ENCODE assay signal across 8 cellular contexts in the genomic region with DNA sequence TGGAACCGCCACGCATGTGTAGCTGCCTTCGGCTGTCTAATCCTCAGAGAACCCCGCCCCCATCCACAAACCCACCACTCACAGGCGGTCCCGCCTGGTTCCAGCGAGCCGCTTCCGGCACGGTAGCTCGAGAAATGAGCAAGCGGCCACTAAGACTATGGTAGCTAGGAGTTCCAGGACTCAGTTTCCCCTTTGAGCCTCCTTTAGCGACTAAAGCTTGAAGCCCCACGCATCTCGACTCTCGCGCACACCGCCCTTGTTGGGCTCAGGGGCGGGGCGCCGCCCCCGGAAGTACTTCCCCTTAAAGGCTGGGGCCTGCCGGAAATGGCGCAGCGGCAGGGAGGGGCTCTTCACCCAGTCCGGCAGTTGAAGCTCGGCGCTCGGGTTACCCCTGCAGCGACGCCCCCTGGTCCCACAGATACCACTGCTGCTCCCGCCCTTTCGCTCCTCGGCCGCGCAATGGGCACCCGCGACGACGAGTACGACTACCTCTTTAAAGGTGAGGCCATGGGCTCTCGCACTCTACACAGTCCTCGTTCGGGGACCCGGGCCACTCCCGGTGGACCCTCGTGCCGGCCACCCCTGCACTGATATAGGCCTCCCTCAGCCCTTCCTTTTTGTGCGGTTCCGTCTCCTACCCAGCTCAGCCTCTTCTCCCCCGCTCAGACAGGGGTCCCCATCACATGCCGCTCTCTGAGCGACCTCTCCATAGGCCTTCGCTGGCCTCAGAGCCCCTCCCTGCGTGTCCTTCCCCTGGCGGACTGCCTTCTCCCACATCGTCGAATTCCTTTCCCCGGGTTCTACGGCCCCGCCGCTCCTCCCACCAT. TPM values are rescaled to one million over a fixed set of nuclear protein-coding genes. Genes with fewer than 3 reads are reported as not detected.
DNase-seq lines count a peak whose midpoint lies in the region; ATAC-seq and TF ChIP-seq lines count a peak whose summit lies in the region.

RAB11A (plus strand) TSS at position 365 of the 827 bp plus-strand sequence; CDS start at position 460, 95 bp downstream.

- peaks cover 13% of the 10 kb centered on the region for H3K4me1 ChIP-seq in endocrine pancreas (ENCODE audit: control insufficient read depth, insufficient read depth, low read length)

- peak within 1 kb of the TSS; percentile 92 for H3K27ac Mint-ChIP-seq in Calu3 (ENCODE audit: unreplicated experiment)
- H3K27ac Mint-ChIP-seq in activated CD8-positive, alpha-beta memory T cell treated with anti-CD3 and anti-CD28 coated beads, Interleukin-2, amount 10 ng/mL, durations not matched to agents 7 days and 5 days: peak within 1 kb of the TSS; percentile 99

- H3K4me3 ChIP-seq in endocrine pancreas (ENCODE audit: control insufficient read depth, insufficient read depth, low read length): peak within 1 kb of the TSS; percentile 85

- CTCF ChIA-PET in Calu3 (lab: Charles Lee): interaction anchor here (0.6 to 2.9 kb wide), 12 partner anchors 10 to 338 kb away, joined by 3 to 15 read pairs (median 4); no protein-coding TSS in a partner anchor
- CTCF ChIA-PET in activated CD8-positive, alpha-beta memory T cell treated with anti-CD3 and anti-CD28 coated beads, Interleukin-2, amount 10 ng/mL, durations not matched to agents 7 days and 5 days (lab: Charles Lee): interaction anchor here (0.6 to 2.7 kb wide), 21 partner anchors 8 to 630 kb away, joined by 3 to 20 read pairs (median 4); partner anchors contain the start of genes DENND4A, INTS14 and SNAPC5

- H3K27me3 ChIP-seq in endocrine pancreas (ENCODE audit: control insufficient read depth, insufficient read depth, low read length): no peaks in the 10 kb centered on the region

- H3K27me3 Mint-ChIP-seq in Calu3 (ENCODE audit: unreplicated experiment): no peaks in the 10 kb centered on the region
- H3K27me3 Mint-ChIP-seq in activated CD8-positive, alpha-beta memory T cell treated with anti-CD3 and anti-CD28 coated beads, Interleukin-2, amount 10 ng/mL, durations not matched to agents 7 days and 5 days: no peaks in the 10 kb centered on the region

- peak; percentile 19 for TF ChIP-seq CTCF in Calu3 (IDR thresholded peaks at IDR 0.05; ENCODE audit: unreplicated experiment)

- H3K36me3 Mint-ChIP-seq in Calu3 (ENCODE audit: insufficient read depth, unreplicated experiment): peaks cover 46% of the 10 kb centered on the region
- peaks cover 4% of the 10 kb centered on the region for H3K36me3 Mint-ChIP-seq in activated CD8-positive, alpha-beta memory T cell treated with anti-CD3 and anti-CD28 coated beads, Interleukin-2, amount 10 ng/mL, durations not matched to agents 7 days and 5 days

- peak; percentile 97 for DNase-seq in Calu3
- DNase-seq in HUDEP-2 (lab: John Stamatoyannopoulos, UW; ENCODE audit: unreplicated experiment in 76 of 76): peak; percentile 47 to 97 (median 93)
- peak; percentile 97 for DNase-seq in NOMO-1 treated with dmso at 0.1 percent for 144 hours (lab: John Stamatoyannopoulos, UW; ENCODE audit: unreplicated experiment)
- peak; percentile 97 for DNase-seq in activated CD8-positive, alpha-beta memory T cell treated with anti-CD3 and anti-CD28 coated beads, Interleukin-2, amount 10 ng/mL, durations not matched to agents 7 days and 5 days
- DNase-seq in mesenteric fat pad (ENCODE audit: low spot score): peak; percentile 99
- peak; percentile 88 for DNase-seq in stimulated activated CD8-positive, alpha-beta memory T cell treated with anti-CD3 and anti-CD28 coated beads, Interleukin-15, amount 100 ng/mL, for 24 hours (ENCODE audit: low read depth)

- H3K4me1 Mint-ChIP-seq in Calu3 (ENCODE audit: low read depth, unreplicated experiment): peaks cover 8% of the 10 kb centered on the region
- H3K4me1 Mint-ChIP-seq in activated CD8-positive, alpha-beta memory T cell treated with anti-CD3 and anti-CD28 coated beads, Interleukin-2, amount 10 ng/mL, durations not matched to agents 7 days and 5 days: peaks cover 27% of the 10 kb centered on the region

- intact Hi-C loops in Calu3 (cut with micrococcal nuclease; ENCODE audit: unreplicated experiment): no loop called here

- no peaks in the 10 kb centered on the region for H3K9me3 ChIP-seq in endocrine pancreas (ENCODE audit: control insufficient read depth, low read length)

- no TSS peak for BruUV-seq in Calu3 (replicated peaks; lab: Mats Ljungman, UMichigan)

- ATAC-seq in GM21381 (IDR thresholded peaks at IDR 0.05; ENCODE audit: unreplicated experiment): peak; percentile 91
- peak; percentile 94 for ATAC-seq in activated CD8-positive, alpha-beta memory T cell treated with anti-CD3 and anti-CD28 coated beads, Interleukin-2, amount 10 ng/mL, durations not matched to agents 7 days and 5 days

- no peaks in the 10 kb centered on the region for H3K36me3 ChIP-seq in endocrine pancreas (ENCODE audit: control insufficient read depth, insufficient read depth, low read length)

- no peaks in the 10 kb centered on the region for H3K9me3 Mint-ChIP-seq in Calu3 (ENCODE audit: low read depth, unreplicated experiment)
- H3K9me3 Mint-ChIP-seq in activated CD8-positive, alpha-beta memory T cell treated with anti-CD3 and anti-CD28 coated beads, Interleukin-2, amount 10 ng/mL, durations not matched to agents 7 days and 5 days (ENCODE audit: low read depth): no peaks in the 10 kb centered on the region

- H3K4me3 Mint-ChIP-seq in Calu3 (ENCODE audit: low read depth, unreplicated experiment): peak within 1 kb of the TSS; percentile 96
- peak within 1 kb of the TSS; percentile 98 for H3K4me3 Mint-ChIP-seq in activated CD8-positive, alpha-beta memory T cell treated with anti-CD3 and anti-CD28 coated beads, Interleukin-2, amount 10 ng/mL, durations not matched to agents 7 days and 5 days

- H3K9ac ChIP-seq in endocrine pancreas (ENCODE audit: control insufficient read depth, insufficient read depth, low read length): peak within 1 kb of the TSS; percentile 99

RNA-seq across cellular contexts. Expression of gene RAB11A, which starts in this region (rescaled TPM):
- total RNA-seq in Calu3 (2022): 404 and 407 TPM in 2 replicates
- 100 to 1,000 TPM; 139 to 183 TPM for total RNA-seq in activated CD8-positive, alpha-beta memory T cell treated with anti-CD3 and anti-CD28 coated beads, Interleukin-2, amount 10 ng/mL, durations not matched to agents 7 days and 5 days
- total RNA-seq in mesenteric fat pad: 207 TPM

Comparison
In these comparisons a context has a peak if more than half of its experiments do, and no peak if none do; other contexts are left out.
1. Peak in every context shown above with its lines: DNase-seq, ATAC-seq and H3K4me3 ChIP-seq.